In the genomic region with DNA sequence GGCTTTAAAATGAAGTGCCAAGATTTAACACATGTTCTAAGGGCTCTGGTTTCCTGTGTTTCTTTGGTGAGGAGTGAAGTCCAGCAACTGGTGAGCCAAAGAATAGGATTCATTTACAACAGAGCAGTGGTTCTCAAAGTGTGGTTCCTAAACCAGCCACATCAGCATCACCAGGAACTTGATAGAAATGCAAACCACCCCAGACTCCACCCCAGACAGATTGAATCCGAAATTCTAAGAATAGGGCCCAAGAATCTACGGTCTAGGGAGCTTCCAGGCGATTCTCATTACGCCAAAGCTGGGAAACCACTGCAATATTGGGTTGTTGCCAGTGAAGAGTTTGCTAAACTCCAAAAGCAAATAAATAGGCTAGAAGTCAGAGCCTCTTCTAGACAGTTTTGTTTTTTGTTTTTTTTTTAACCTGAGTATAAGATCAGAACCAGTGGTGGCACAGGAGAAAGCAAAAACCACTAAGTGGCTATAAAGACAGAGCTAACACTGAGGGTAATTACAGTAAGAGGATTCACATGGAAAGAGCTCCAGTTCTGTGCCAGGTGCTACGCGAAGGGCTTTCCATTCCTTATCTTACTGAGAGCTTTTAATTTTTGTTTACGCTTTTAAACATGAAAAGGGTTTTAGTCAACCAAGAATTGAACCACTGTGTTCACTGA, we compare ENCODE assay signal across 8 cellular contexts.
DNase-seq lines count a peak whose midpoint lies in the region; ATAC-seq, FAIRE-seq and TF ChIP-seq lines count a peak whose summit lies in the region.

No MANE protein-coding gene starts in this region.

- peak; percentile 100 for FAIRE-seq in D721Med (lab: Jason Lieb, UNC)

- intact Hi-C loops in posterior cingulate gyrus (cut with DNase I): no loop called here

- peak; percentile 28 for DNase-seq in D721Med (ENCODE audit: insufficient read length, low spot score)
- DNase-seq in NCI-H748 (lab: John Stamatoyannopoulos, UW; ENCODE audit: unreplicated experiment): peak; percentile 61
- peak; percentile 96 for DNase-seq in fibroblast of peridontal ligament (ENCODE audit: extremely low read depth)
- peak; percentile 29 for DNase-seq in pons (ENCODE audit: low spot score)
- DNase-seq in activated gamma-delta T cell treated with Interleukin-2 at 50 U/mL for 16 hours: no peak
- DNase-seq in posterior cingulate gyrus: no peak
- DNase-seq in GDM1 (lab: John Stamatoyannopoulos, UW): no peak

- no peak for TF ChIP-seq CTCF in D721Med (IDR thresholded peaks at IDR 0.05; ENCODE audit: insufficient read depth, missing control alignments)

- ATAC-seq in HG03097 (IDR thresholded peaks at IDR 0.05; ENCODE audit: low FRiP score, unreplicated experiment): no peak

Comparison
In these comparisons a context has a peak if more than half of its experiments do, and no peak if none do; other contexts are left out.
1. DNase-seq: peak in D721Med (single experiment), NCI-H748 (single experiment), fibroblast of peridontal ligament (single experiment) and pons (single experiment); none in activated gamma-delta T cell treated with Interleukin-2 at 50 U/mL for 16 hours (single experiment), posterior cingulate gyrus (0 of 10) and GDM1 (single experiment).